31 cellular contexts compared by ENCODE assay signal in the genomic region with DNA sequence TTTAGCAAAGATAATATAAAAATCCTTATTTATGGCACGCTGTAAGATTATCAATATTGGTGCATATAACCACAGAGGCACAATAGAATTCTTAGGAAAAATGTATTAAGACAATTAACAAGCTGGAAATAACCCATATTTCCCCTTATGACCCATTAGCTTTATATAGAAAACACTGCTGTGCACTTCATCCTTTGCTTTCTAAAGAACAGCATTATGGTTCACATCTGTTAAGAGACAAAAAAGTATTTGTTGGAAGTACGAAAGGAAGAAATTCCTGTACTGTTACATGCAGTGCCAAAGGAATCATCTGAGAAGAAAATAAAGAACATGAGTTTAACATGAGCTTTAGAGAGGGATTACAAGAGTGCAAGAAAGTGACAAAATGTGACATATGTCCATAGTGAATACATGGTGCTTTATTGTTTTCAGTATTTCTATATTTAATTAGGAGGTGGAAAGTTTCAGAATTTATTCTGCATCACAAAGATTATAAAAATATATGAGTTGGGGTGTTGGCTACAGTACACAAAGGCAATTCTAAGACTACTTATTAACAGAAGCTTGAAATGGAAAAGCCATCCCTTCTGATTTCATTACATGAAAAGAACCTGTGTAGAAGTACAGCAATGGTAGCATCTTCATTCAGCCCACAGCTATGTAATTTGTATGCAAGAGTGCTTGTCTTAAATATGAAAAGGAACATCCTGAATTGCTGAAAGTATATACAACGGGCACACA. TPM values are rescaled to one million over a fixed set of nuclear protein-coding genes. Genes with fewer than 3 reads are reported as not detected.
DNase-seq lines count a peak whose midpoint lies in the region; ATAC-seq and TF ChIP-seq lines count a peak whose summit lies in the region.
"Had no signal": no experiment of that assay in that cellular context is flagged by ENCODE, and none has a peak within 500 bp of the region (broad histone marks: within the 10 kb centered on the region; RNA-seq: fewer than 3 reads in every experiment).

No MANE protein-coding gene starts in this region.

- H3K79me2 ChIP-seq in Loucy (ENCODE audit: insufficient read depth, low read length), result peaks cover 97% of the 10 kb centered on the region

- peak overlapping the region; percentile 99 for H3K9ac ChIP-seq in Loucy (ENCODE audit: low read depth, low read length, poor library complexity, severe bottlenecking)

- H3K27ac Mint-ChIP-seq in chondrocyte (ENCODE audit: unreplicated experiment) (peak overlapping the region; percentile 28), nephron (peak overlapping the region; percentile 28 to 63 (median 55))
- H3K27ac Mint-ChIP-seq: activated T-cell treated with anti-CD3 and anti-CD28 coated beads, Interleukin-2, amount 50 U/mL, for 24 hours; stimulated activated naive CD8-positive, alpha-beta T cell treated with anti-CD3 and anti-CD28 coated beads, Interleukin-15, Interleukin-2, amounts not matched to agents 100 ng/mL and 50 ng/mL, for 24 hours had no signal

- H3K27me3 Mint-ChIP-seq in chondrocyte (ENCODE audit: low read depth) (no peaks in the 10 kb centered on the region), nephron (ENCODE audit: low read depth) (no peaks in the 10 kb centered on the region)
- H3K27me3 Mint-ChIP-seq: activated T-cell treated with anti-CD3 and anti-CD28 coated beads, Interleukin-2, amount 50 U/mL, for 24 hours; CD4-positive, alpha-beta memory T cell; stimulated activated naive CD8-positive, alpha-beta T cell treated with anti-CD3 and anti-CD28 coated beads, Interleukin-15, Interleukin-2, amounts not matched to agents 100 ng/mL and 50 ng/mL, for 24 hours had no signal

- H3K4me1 Mint-ChIP-seq in chondrocyte (ENCODE audit: low read depth) (peaks cover 66% of the 10 kb centered on the region), nephron (peaks cover 49% of the 10 kb centered on the region)

- no peaks in the 10 kb centered on the region for H3K9me3 Mint-ChIP-seq in chondrocyte (ENCODE audit: low read depth)
- peaks cover 7% of the 10 kb centered on the region for H3K9me3 Mint-ChIP-seq in nephron
- H3K9me3 Mint-ChIP-seq: activated T-cell treated with anti-CD3 and anti-CD28 coated beads, Interleukin-2, amount 50 U/mL, for 24 hours; CD4-positive, alpha-beta memory T cell; stimulated activated naive CD8-positive, alpha-beta T cell treated with anti-CD3 and anti-CD28 coated beads, Interleukin-15, Interleukin-2, amounts not matched to agents 100 ng/mL and 50 ng/mL, for 24 hours had no signal

- peaks cover 95% of the 10 kb centered on the region for H4K20me1 ChIP-seq in Loucy (ENCODE audit: insufficient read depth, low read length, poor library complexity, severe bottlenecking)

- no peaks in the 10 kb centered on the region for H3K36me3 Mint-ChIP-seq in chondrocyte (ENCODE audit: low read depth)
- peaks cover 22% of the 10 kb centered on the region for H3K36me3 Mint-ChIP-seq in nephron (ENCODE audit: low read depth)

- TF ChIP-seq CTCF in AG10803 (conservative IDR thresholded peaks at IDR 0.05; ENCODE audit: low read length) (no peak), Loucy (conservative IDR thresholded peaks at IDR 0.05; ENCODE audit: low read length) (no peak), chondrocyte (IDR thresholded peaks at IDR 0.05) (no peak), nephron (IDR thresholded peaks at IDR 0.05; ENCODE audit: unreplicated experiment in 3 of 3) (no peak)

- ATAC-seq in HG02981 (IDR thresholded peaks at IDR 0.05; ENCODE audit: unreplicated experiment) (no peak), HG03439 (IDR thresholded peaks at IDR 0.05; ENCODE audit: unreplicated experiment) (no peak), HG02763 (IDR thresholded peaks at IDR 0.05; ENCODE audit: unreplicated experiment) (no peak)
- ATAC-seq: A549, body of pancreas, gastroesophageal sphincter had no signal

- H3K27me3 ChIP-seq in Loucy (ENCODE audit: insufficient read depth, low read length, poor library complexity, severe bottlenecking), result no peaks in the 10 kb centered on the region
- H3K27me3 ChIP-seq: body of pancreas, gastroesophageal sphincter, right atrium auricular region, testis had no signal

- H3K4me1 ChIP-seq in Loucy (ENCODE audit: insufficient read depth, low read length, poor library complexity, severe bottlenecking), result peaks cover 86% of the 10 kb centered on the region
- H3K4me1 ChIP-seq: A549 had no signal

- H3K9me3 ChIP-seq in Loucy (ENCODE audit: insufficient read depth, low read depth, low read length), result no peaks in the 10 kb centered on the region
- H3K9me3 ChIP-seq: A549, body of pancreas, gastroesophageal sphincter, right atrium auricular region, testis had no signal

- DNase-seq in AG10803 (ENCODE audit: low read depth) (peak; percentile 4), chondrocyte (ENCODE audit: low spot score) (no peak), MV-4-11 (lab: John Stamatoyannopoulos, UW) (no peak)
- DNase-seq: activated CD4-positive, alpha-beta T cell treated with anti-CD3 and anti-CD28 coated beads for 4 hours; activated effector memory CD4-positive, alpha-beta T cell treated with anti-CD3 and anti-CD28 coated beads, Interleukin-2, amount 50 U/mL, for 16 hours; activated T-cell treated with anti-CD3 and anti-CD28 coated beads, Interleukin-2, amount 50 U/mL, for 24 hours; body of pancreas; CD4-positive, alpha-beta memory T cell; EL; hippocampal formation; NCI-H1105; NCI-H1930; NCI-H2227 treated with DMSO at 0.1 percent for 48 hours; NCI-H526 treated with DMSO at 0.1 percent for 48 hours; PC-9; Right ventricle myocardium superior; small intestine; stimulated activated CD4-positive, alpha-beta T cell treated with anti-CD3 and anti-CD28 coated beads, Interleukin-1b, Interleukin-23, amount 100 ng/mL, for 48 hours; T-helper 9 cell; testis had no signal

- H3K4me3 Mint-ChIP-seq in chondrocyte (ENCODE audit: unreplicated experiment), result no peak overlapping the region
- H3K4me3 Mint-ChIP-seq in nephron, result peak overlapping the region in 1 of 3 experiments; percentile 34
- H3K4me3 Mint-ChIP-seq: activated T-cell treated with anti-CD3 and anti-CD28 coated beads, Interleukin-2, amount 50 U/mL, for 24 hours; stimulated activated naive CD8-positive, alpha-beta T cell treated with anti-CD3 and anti-CD28 coated beads, Interleukin-15, Interleukin-2, amounts not matched to agents 100 ng/mL and 50 ng/mL, for 24 hours had no signal

- H3K9me2 ChIP-seq in Loucy (replicated peaks; ENCODE audit: low read depth, low read length), result no peaks in the 10 kb centered on the region

- peak overlapping the region; percentile 95 for H3K4me2 ChIP-seq in Loucy (ENCODE audit: low read depth, low read length, poor library complexity, severe bottlenecking)
- H3K4me2 ChIP-seq: A549, PC-9 had no signal

- H3K4me3 ChIP-seq in AG10803 (ENCODE audit: low read length), result no peak overlapping the region
- H3K4me3 ChIP-seq in Loucy (ENCODE audit: low read length, poor library complexity, severe bottlenecking), result peak overlapping the region; percentile 100
- H3K4me3 ChIP-seq: A549, body of pancreas, gastroesophageal sphincter, K562, lung, PC-9, right atrium auricular region, testis had no signal

- no peak overlapping the region for H2AFZ ChIP-seq in Loucy (ENCODE audit: low read length)
- H2AFZ ChIP-seq: PC-9 had no signal

- H3F3A ChIP-seq in Loucy (ENCODE audit: low read depth), result no peaks in the 10 kb centered on the region

- no peaks in the 10 kb centered on the region for H3K36me3 ChIP-seq in Loucy (ENCODE audit: insufficient read depth, low read length)
- H3K36me3 ChIP-seq: gastroesophageal sphincter, right atrium auricular region had no signal

RNA-seq across cellular contexts. Expression of gene UBE3A, which starts 6.8 kb away (rescaled TPM):
- total RNA-seq in chondrocyte, result 75.9 to 88.3 TPM (median 85.2 TPM) in 3 replicates
